ENCODE assay signal across 1 cellular context in genomic region chr17:66829386-66829864, GRCh38.
A peak's percentile ranks its signal among the peaks of the same experiment; 100 is the strongest.
TF ChIP-seq lines count a peak whose summit lies in the region.

No MANE protein-coding gene starts in this region.

TF ChIP-seq in HepG2, 621 proteins besides CTCF, POLR2A, EP300 and RAD21 (continued from another document and continues in another):
- TF ChIP-seq FOXP4 (CRISPR knock-in tag; IDR thresholded peaks at IDR 0.05) (no peak), ZNF460 (CRISPR knock-in tag; IDR thresholded peaks at IDR 0.05; ENCODE audit: borderline replicate concordance) (no peak), KDM1A (CRISPR knock-in tag; IDR thresholded peaks at IDR 0.05) (no peak), PAX8 (CRISPR knock-in tag; IDR thresholded peaks at IDR 0.05; ENCODE audit: borderline replicate concordance) (no peak), NR3C1 (CRISPR knock-in tag; IDR thresholded peaks at IDR 0.05) (no peak), BRCA1 (CRISPR knock-in tag; IDR thresholded peaks at IDR 0.05) (0 out of 2 replicates have a peak, but pooled peaks have one; percentile 69), IKZF1 (IDR thresholded peaks at IDR 0.05) (no peak), ZNF362 (CRISPR knock-in tag; IDR thresholded peaks at IDR 0.05; ENCODE audit: borderline replicate concordance) (no peak), MEIS1 (CRISPR knock-in tag; IDR thresholded peaks at IDR 0.05; ENCODE audit: borderline replicate concordance) (no peak), TGIF2 (CRISPR knock-in tag; IDR thresholded peaks at IDR 0.05) (peak; percentile 61; the same call in 1 of the 2 replicates), ERF (CRISPR knock-in tag; IDR thresholded peaks at IDR 0.05) (peak; percentile 65; the same call in 1 of the 2 replicates), CEBPG (CRISPR knock-in tag; IDR thresholded peaks at IDR 0.05) (no peak), ZBTB33 (CRISPR knock-in tag; IDR thresholded peaks at IDR 0.05) (no peak), NFE2 (CRISPR knock-in tag; IDR thresholded peaks at IDR 0.05) (no peak), BCLAF1 (IDR thresholded peaks at IDR 0.05) (no peak), ZNF749 (CRISPR knock-in tag; IDR thresholded peaks at IDR 0.05; ENCODE audit: borderline replicate concordance) (no peak), KAT7 (CRISPR knock-in tag; IDR thresholded peaks at IDR 0.05; ENCODE audit: borderline replicate concordance) (no peak), PATZ1 (CRISPR knock-in tag; IDR thresholded peaks at IDR 0.05) (no peak), EHMT2 (IDR thresholded peaks at IDR 0.05; ENCODE audit: borderline replicate concordance, low read depth, low read length) (peak; percentile 89; the same call in 1 of the 2 replicates), ZNF407 (CRISPR knock-in tag; IDR thresholded peaks at IDR 0.05; ENCODE audit: not compliant biosample characterization) (no peak), ZNF235 (CRISPR knock-in tag; IDR thresholded peaks at IDR 0.05; ENCODE audit: borderline replicate concordance) (no peak), TRIM24 (CRISPR knock-in tag; IDR thresholded peaks at IDR 0.05) (no peak), ZFX (CRISPR knock-in tag; IDR thresholded peaks at IDR 0.05; ENCODE audit: low read depth) (no peak), IRF9 (CRISPR knock-in tag; IDR thresholded peaks at IDR 0.05; ENCODE audit: borderline replicate concordance) (no peak), NAIF1 (CRISPR knock-in tag; IDR thresholded peaks at IDR 0.05; ENCODE audit: borderline replicate concordance) (no peak), DBP (CRISPR knock-in tag; IDR thresholded peaks at IDR 0.05; ENCODE audit: not compliant biosample characterization) (no peak), ISL2 (CRISPR knock-in tag; IDR thresholded peaks at IDR 0.05) (no peak), MXD3 (CRISPR knock-in tag; IDR thresholded peaks at IDR 0.05) (0 out of 2 replicates have a peak, but pooled peaks have one; percentile 30), ZNF607 (CRISPR knock-in tag; IDR thresholded peaks at IDR 0.05; ENCODE audit: borderline replicate concordance) (no peak), ATF6 (CRISPR knock-in tag; conservative IDR thresholded peaks at IDR 0.05) (no peak), SIN3A (IDR thresholded peaks at IDR 0.05; ENCODE audit: borderline replicate concordance, low read depth, low read length) (no peak), RXRB (CRISPR knock-in tag; IDR thresholded peaks at IDR 0.05; ENCODE audit: borderline replicate concordance) (0 out of 2 replicates have a peak, but pooled peaks have one; percentile 26), SIX1 (CRISPR knock-in tag; IDR thresholded peaks at IDR 0.05; ENCODE audit: borderline replicate concordance) (no peak)
